In genomic region chr19:47819841-47820244, GRCh38 we compare ENCODE assay signal across 18 cellular contexts. TPM values are rescaled to one million over a fixed set of nuclear protein-coding genes. Genes with fewer than 3 reads are reported as not detected.
DNase-seq lines count a peak whose midpoint lies in the region; ATAC-seq, FAIRE-seq and TF ChIP-seq lines count a peak whose summit lies in the region.
"Had no signal": no experiment of that assay in that cellular context is flagged by ENCODE, and none has a peak within 500 bp of the region (broad histone marks: within the 10 kb centered on the region; RNA-seq: fewer than 3 reads in every experiment).

No MANE protein-coding gene starts in this region.

- ATAC-seq in GM12878 (no peak), left lung (no peak), esophagus mucosa (no peak), GM18873 (IDR thresholded peaks at IDR 0.05; ENCODE audit: low FRiP score, unreplicated experiment) (no peak)
- ATAC-seq: activated T-cell treated with anti-CD3 and anti-CD28 coated beads, Interleukin-2, amount 50 U/mL, for 72 hours; left cardiac atrium; stimulated activated naive CD8-positive, alpha-beta T cell treated with anti-CD3 and anti-CD28 coated beads, Interleukin-15, Interleukin-2, amounts not matched to agents 100 U/mL and 50 U/mL, for 24 hours had no signal

- H3K4me1 ChIP-seq in HUES6 (ENCODE audit: control insufficient read depth, insufficient read depth, low read length) (peaks cover 33% of the 10 kb centered on the region), GM12878 (ENCODE audit: control insufficient read depth, insufficient read depth, low read length) (peaks cover 4% of the 10 kb centered on the region; the same call in 1 of the 2 replicates), left lung (no peaks in the 10 kb centered on the region)
- H3K4me1 ChIP-seq: SJSA1, spleen had no signal

- POLR2A ChIA-PET in GM12878 (lab: Charles Lee), result no interaction called here

- no peak for TF ChIP-seq EP300 in GM12878 (IDR thresholded peaks at IDR 0.05; ENCODE audit: borderline replicate concordance in 1 of 2, control insufficient read depth in 1 of 2, low read depth in 2 of 2, low read length in 2 of 2)

- no peaks in the 10 kb centered on the region for H3K9me3 Mint-ChIP-seq in nephron
- H3K9me3 Mint-ChIP-seq: activated T-cell treated with anti-CD3 and anti-CD28 coated beads, Interleukin-2, amount 50 U/mL, for 72 hours had no signal

- BruUV-seq in GM12878 (replicated peaks; lab: Mats Ljungman, UMichigan), result no TSS peak

- CTCF ChIA-PET in GM12878 (lab: Yijun Ruan, JAX), result no interaction called here

- H3K4me2 ChIP-seq in GM12878 (ENCODE audit: control insufficient read depth, insufficient read depth), result 0 out of 2 replicates have a peak overlapping the region, but pooled peaks have one; percentile 38

- H3K27me3 ChIP-seq in HUES6 (ENCODE audit: control insufficient read depth, insufficient read depth, low read length) (no peaks in the 10 kb centered on the region), GM12878 (replicated peaks in 1 of 2; ENCODE audit: control insufficient read depth in 2 of 2, insufficient read depth in 2 of 2, low read length in 1 of 2) (no peaks in the 10 kb centered on the region; a peak in 3 of 4 replicates), left lung (peaks cover 0 to 56% of the 10 kb centered on the region in 2 donors)

- no peak overlapping the region for H2AFZ ChIP-seq in GM12878 (ENCODE audit: control insufficient read depth, low read depth, low read length)

- peak overlapping the region; percentile 15 to 56 (median 45) for H3K27ac Mint-ChIP-seq in nephron
- H3K27ac Mint-ChIP-seq: activated T-cell treated with anti-CD3 and anti-CD28 coated beads, Interleukin-2, amount 50 U/mL, for 72 hours had no signal

- no peak for TF ChIP-seq RAD21 in GM12878 (IDR thresholded peaks at IDR 0.05; ENCODE audit: insufficient read depth, low read depth, low read length)

- no peak overlapping the region for H3K27ac ChIP-seq in HUES6 (ENCODE audit: low read depth, low read length)
- no peak overlapping the region for H3K27ac ChIP-seq in GM12878 (ENCODE audit: control insufficient read depth, insufficient read depth)
- H3K27ac ChIP-seq in left lung, result no peak overlapping the region
- H3K27ac ChIP-seq: SJSA1, spleen had no signal

- peak; percentile 43 for DNase-seq in D721Med (ENCODE audit: insufficient read length, low spot score)
- no peak for DNase-seq in GM12878 (ENCODE audit: low read depth, low spot score)
- no peak for DNase-seq in left lung
- no peak for DNase-seq in cardiac septum (ENCODE audit: low spot score)
- DNase-seq: activated CD4-positive, alpha-beta T cell treated with anti-CD3 and anti-CD28 coated beads, Interleukin-2, amount 50 U/mL, for 4 hours; activated T-cell treated with anti-CD3 and anti-CD28 coated beads, Interleukin-2, amount 50 U/mL, for 72 hours; amygdala; Calu3; left cardiac atrium; NCI-H2107; spleen; stimulated activated naive CD8-positive, alpha-beta T cell treated with anti-CD3 and anti-CD28 coated beads, Interleukin-15, Interleukin-2, amounts not matched to agents 100 U/mL and 50 U/mL, for 24 hours had no signal

- TF ChIP-seq POLR2A in GM12878 (IDR thresholded peaks at IDR 0.05; ENCODE audit: low read depth, low read length), result no peak

- no peaks in the 10 kb centered on the region for H3K36me3 Mint-ChIP-seq in nephron (ENCODE audit: low read depth)

- H3K9me3 ChIP-seq in HUES6 (ENCODE audit: control insufficient read depth, insufficient read depth, low read depth, low read length) (no peaks in the 10 kb centered on the region), GM12878 (replicated peaks; ENCODE audit: control insufficient read depth, insufficient read depth, low read length) (no peaks in the 10 kb centered on the region), left lung (no peaks in the 10 kb centered on the region)
- H3K9me3 ChIP-seq: SJSA1, spleen had no signal

- intact Hi-C loops in GM12878 (cut with micrococcal nuclease; ENCODE audit: unreplicated experiment) (no loop called here), left lung (cut with DNase I) (no loop called here), cardiac septum (cut with DNase I) (loop anchor here (10.0 kb wide), 1 partner anchor 45 kb away; no protein-coding TSS in a partner anchor)

- TF ChIP-seq CTCF in D721Med (IDR thresholded peaks at IDR 0.05; ENCODE audit: insufficient read depth, missing control alignments) (no peak), GM12878 (IDR thresholded peaks at IDR 0.05 in 2 of 3, conservative IDR thresholded peaks at IDR 0.05 in 1 of 3; ENCODE audit: control insufficient read depth in 2 of 3, extremely low read depth in 1 of 3, insufficient read depth in 1 of 3, low read depth in 3 of 3, low read length in 3 of 3) (no peak), nephron (IDR thresholded peaks at IDR 0.05; ENCODE audit: unreplicated experiment in 3 of 3) (no peak), left lung (IDR thresholded peaks at IDR 0.05) (no peak)

- H3K36me3 ChIP-seq in HUES6 (ENCODE audit: control insufficient read depth, insufficient read depth, low read length) (no peaks in the 10 kb centered on the region), GM12878 (ENCODE audit: control insufficient read depth in 2 of 2, insufficient read depth in 2 of 2, low read length in 1 of 2) (no peaks in the 10 kb centered on the region), left lung (no peaks in the 10 kb centered on the region)
- H3K36me3 ChIP-seq: SJSA1, spleen had no signal

- in situ Hi-C loops in GM12878 (cut with MboI), result no loop called here

- SMC1A ChIA-PET in GM12878 (lab: Charles Lee; ENCODE audit: uncharacterized antibody, unreplicated experiment), result no interaction called here

- no peak overlapping the region for H3K9ac ChIP-seq in HUES6 (ENCODE audit: low read length)
- no peak overlapping the region for H3K9ac ChIP-seq in GM12878 (ENCODE audit: control insufficient read depth, insufficient read depth, low read length)

- WGBS in GM12878 (ENCODE audit: insufficient coverage, insufficient replicate concordance, low lambda C conversion rate, missing lambda C conversion rate), result 1% methylated on average over 10 of the region's 10 CpGs

- peaks cover 19% of the 10 kb centered on the region for H3K27me3 Mint-ChIP-seq in nephron (ENCODE audit: low read depth)

- no peaks in the 10 kb centered on the region for H3K79me2 ChIP-seq in GM12878 (ENCODE audit: control insufficient read depth, insufficient read depth, low read length)

- FAIRE-seq in D721Med (lab: Jason Lieb, UNC), result no peak
- FAIRE-seq in GM12878 (lab: Jason Lieb, UNC), result no peak

- H3K4me3 ChIP-seq in HUES6 (ENCODE audit: low read depth, low read length) (peak overlapping the region; percentile 40), GM12878 (no peak overlapping the region), left lung (no peak overlapping the region)
- H3K4me3 ChIP-seq: SJSA1, spleen had no signal

- RAD21 ChIA-PET in GM12878 (lab: Charles Lee; ENCODE audit: unreplicated experiment), result no interaction called here

- H3K4me3 Mint-ChIP-seq in nephron, result peak overlapping the region in 1 of 3 experiments; percentile 13

- peaks cover 24% of the 10 kb centered on the region for H3K4me1 Mint-ChIP-seq in nephron

- no peaks in the 10 kb centered on the region for H4K20me1 ChIP-seq in GM12878 (ENCODE audit: control insufficient read depth, insufficient read depth)

RNA-seq across cellular contexts. Expression of gene CRX, which starts 1.9 kb away (rescaled TPM):
- not detected in 2 replicates for total RNA-seq in GM12878 (2013; cell fraction: nucleolus; rRNA removed)
- not detected in 2 replicates for total RNA-seq in GM12878 (2014; rRNA removed)
- total RNA-seq in GM12878 (2014; rRNA removed; fragmentation: Illumina TruSeq; extraction: Trizol), result not detected in 2 replicates
- total RNA-seq in GM12878 (2021), result not detected in 2 replicates
- not detected for polyA plus RNA-seq in GM12878 (2011; ENCODE audit: low read depth)
- not detected in 2 replicates for polyA plus RNA-seq in GM12878 (2011; rRNA removed)
- not detected in 2 replicates for polyA plus RNA-seq in GM12878 (2011; cell fraction: cytosol; rRNA removed)
- polyA plus RNA-seq in GM12878 (2011; cell fraction: nucleus; rRNA removed), result not detected in 2 replicates
- polyA plus RNA-seq in GM12878 (2012), result not detected in 2 replicates
- not detected in 2 replicates for polyA plus RNA-seq in GM12878 (2014; fragmentation: Illumina TruSeq; extraction: Trizol)
- polyA plus RNA-seq in GM12878 (2014; fragmentation: Nextera tagmentation; extraction: Ambion mirVana), result not detected
- polyA plus RNA-seq in GM12878 (2014; rRNA removed), result not detected in 2 replicates
- polyA plus RNA-seq in GM12878 (2016; fragmentation: Nextera tagmentation; extraction: Ambion mirVana), result not detected
- not detected in 2 replicates for polyA minus RNA-seq in GM12878 (2011; rRNA and poly(A)+ RNA removed)
- not detected in 2 replicates for polyA minus RNA-seq in GM12878 (2011; cell fraction: cytosol; rRNA and poly(A)+ RNA removed)
- not detected in 2 replicates for polyA minus RNA-seq in GM12878 (2011; cell fraction: nucleus; rRNA and poly(A)+ RNA removed)
- not detected for total RNA-seq in left lung
- total RNA-seq in esophagus mucosa, result not detected
- total RNA-seq in cardiac septum, result not detected
- total RNA-seq: activated T-cell treated with anti-CD3 and anti-CD28 coated beads, Interleukin-2, amount 50 U/mL, for 72 hours; Calu3; epithelial cell of proximal tubule; left cardiac atrium; SJSA1 had no signal
- polyA plus RNA-seq: spleen had no signal

RNA-seq across cellular contexts. Expression of gene TPRX1, which starts 15.5 kb away (rescaled TPM):
- total RNA-seq in GM12878 (2013; cell fraction: nucleolus; rRNA removed), result not detected in 2 replicates
- total RNA-seq in GM12878 (2014; rRNA removed), result not detected in 2 replicates
- total RNA-seq in GM12878 (2014; rRNA removed; fragmentation: Illumina TruSeq; extraction: Trizol), result not detected in 2 replicates
- total RNA-seq in GM12878 (2021), result not detected in 2 replicates
- polyA plus RNA-seq in GM12878 (2011; ENCODE audit: low read depth), result not detected
- polyA plus RNA-seq in GM12878 (2011; rRNA removed), result not detected in 2 replicates
- not detected in 2 replicates for polyA plus RNA-seq in GM12878 (2011; cell fraction: cytosol; rRNA removed)
- polyA plus RNA-seq in GM12878 (2011; cell fraction: nucleus; rRNA removed), result not detected in 2 replicates
- polyA plus RNA-seq in GM12878 (2012), result not detected in 2 replicates
- polyA plus RNA-seq in GM12878 (2014; fragmentation: Illumina TruSeq; extraction: Trizol), result not detected in 2 replicates
- polyA plus RNA-seq in GM12878 (2014; fragmentation: Nextera tagmentation; extraction: Ambion mirVana), result not detected
- polyA plus RNA-seq in GM12878 (2014; rRNA removed), result not detected in 2 replicates
- polyA plus RNA-seq in GM12878 (2016; fragmentation: Nextera tagmentation; extraction: Ambion mirVana), result not detected
- not detected in 2 replicates for polyA minus RNA-seq in GM12878 (2011; rRNA and poly(A)+ RNA removed)
- polyA minus RNA-seq in GM12878 (2011; cell fraction: cytosol; rRNA and poly(A)+ RNA removed), result not detected in 2 replicates
- polyA minus RNA-seq in GM12878 (2011; cell fraction: nucleus; rRNA and poly(A)+ RNA removed), result not detected in 2 replicates
- not detected for total RNA-seq in left lung
- total RNA-seq in esophagus mucosa, result not detected
- not detected for total RNA-seq in cardiac septum
- total RNA-seq: activated T-cell treated with anti-CD3 and anti-CD28 coated beads, Interleukin-2, amount 50 U/mL, for 72 hours; Calu3; epithelial cell of proximal tubule; left cardiac atrium; SJSA1; spleen had no signal
- polyA plus RNA-seq: spleen had no signal

RNA-seq across cellular contexts. Expression of gene TPRX2, which starts 39.2 kb away (rescaled TPM):
- not detected in 2 replicates for total RNA-seq in GM12878 (2013; cell fraction: nucleolus; rRNA removed)
- total RNA-seq in GM12878 (2014; rRNA removed) (not detected in 2 replicates), GM12878 (2014; rRNA removed; fragmentation: Illumina TruSeq; extraction: Trizol) (not detected in 2 replicates), GM12878 (2021) (not detected in 2 replicates), left lung (not detected), esophagus mucosa (not detected), cardiac septum (not detected)
- not detected for polyA plus RNA-seq in GM12878 (2011; ENCODE audit: low read depth)
- polyA plus RNA-seq in GM12878 (2011; rRNA removed) (not detected in 2 replicates), GM12878 (2014; fragmentation: Illumina TruSeq; extraction: Trizol) (not detected in 2 replicates), GM12878 (2014; fragmentation: Nextera tagmentation; extraction: Ambion mirVana) (not detected), GM12878 (2014; rRNA removed) (not detected in 2 replicates), GM12878 (2016; fragmentation: Nextera tagmentation; extraction: Ambion mirVana) (not detected)
- polyA plus RNA-seq in GM12878 (2011; cell fraction: cytosol; rRNA removed), result not detected in 2 replicates
- polyA plus RNA-seq in GM12878 (2011; cell fraction: nucleus; rRNA removed), result not detected in 2 replicates
- not detected in 2 replicates for polyA plus RNA-seq in GM12878 (2012)
- polyA minus RNA-seq in GM12878 (2011; rRNA and poly(A)+ RNA removed), result not detected in 2 replicates
- polyA minus RNA-seq in GM12878 (2011; cell fraction: cytosol; rRNA and poly(A)+ RNA removed), result not detected in 2 replicates
- polyA minus RNA-seq in GM12878 (2011; cell fraction: nucleus; rRNA and poly(A)+ RNA removed), result not detected in 2 replicates
- total RNA-seq: activated T-cell treated with anti-CD3 and anti-CD28 coated beads, Interleukin-2, amount 50 U/mL, for 72 hours; Calu3; epithelial cell of proximal tubule; left cardiac atrium; SJSA1; spleen had no signal
- polyA plus RNA-seq: spleen had no signal

RNA-seq across cellular contexts. Expression of gene SELENOW, which starts 41.3 kb away (rescaled TPM):
- total RNA-seq in GM12878 (2013; cell fraction: nucleolus; rRNA removed), result 15.6 and 16.9 TPM in 2 replicates
- 120 and 125 TPM in 2 replicates for total RNA-seq in GM12878 (2014; rRNA removed)
- 58.5 and 62.8 TPM in 2 replicates for total RNA-seq in GM12878 (2014; rRNA removed; fragmentation: Illumina TruSeq; extraction: Trizol)
- 53.3 and 55.6 TPM in 2 replicates for total RNA-seq in GM12878 (2021)
- 37.1 TPM for polyA plus RNA-seq in GM12878 (2011; ENCODE audit: low read depth)
- polyA plus RNA-seq in GM12878 (2011; rRNA removed), result 50.1 and 70.5 TPM in 2 replicates
- 105 and 116 TPM in 2 replicates for polyA plus RNA-seq in GM12878 (2011; cell fraction: cytosol; rRNA removed)
- polyA plus RNA-seq in GM12878 (2011; cell fraction: nucleus; rRNA removed), result 56.0 and 61.1 TPM in 2 replicates
- 51.6 and 51.9 TPM in 2 replicates for polyA plus RNA-seq in GM12878 (2012)
- polyA plus RNA-seq in GM12878 (2014; fragmentation: Illumina TruSeq; extraction: Trizol), result 49.6 and 71.6 TPM in 2 replicates
- 100 to 1,000 TPM; 127 to 186 TPM for polyA plus RNA-seq in GM12878 (2014; fragmentation: Nextera tagmentation; extraction: Ambion mirVana)
- polyA plus RNA-seq in GM12878 (2014; rRNA removed), result 107 and 114 TPM in 2 replicates
- polyA plus RNA-seq in GM12878 (2016; fragmentation: Nextera tagmentation; extraction: Ambion mirVana), result 100 to 1,000 TPM in 1 of 2 experiments, 10 to 100 TPM in 1; 95.4 to 106 TPM
- polyA minus RNA-seq in GM12878 (2011; rRNA and poly(A)+ RNA removed), result 11.3 and 36.4 TPM in 2 replicates
- polyA minus RNA-seq in GM12878 (2011; cell fraction: cytosol; rRNA and poly(A)+ RNA removed), result 13.6 and 13.9 TPM in 2 replicates
- polyA minus RNA-seq in GM12878 (2011; cell fraction: nucleus; rRNA and poly(A)+ RNA removed), result 9.9 and 16.6 TPM in 2 replicates
- total RNA-seq in left lung, result 100 to 1,000 TPM; 233 to 596 TPM
- 152 TPM for total RNA-seq in esophagus mucosa
- total RNA-seq in cardiac septum, result 944 TPM
